Comparison of ENCODE assay signal across 14 cellular contexts in the genomic region with DNA sequence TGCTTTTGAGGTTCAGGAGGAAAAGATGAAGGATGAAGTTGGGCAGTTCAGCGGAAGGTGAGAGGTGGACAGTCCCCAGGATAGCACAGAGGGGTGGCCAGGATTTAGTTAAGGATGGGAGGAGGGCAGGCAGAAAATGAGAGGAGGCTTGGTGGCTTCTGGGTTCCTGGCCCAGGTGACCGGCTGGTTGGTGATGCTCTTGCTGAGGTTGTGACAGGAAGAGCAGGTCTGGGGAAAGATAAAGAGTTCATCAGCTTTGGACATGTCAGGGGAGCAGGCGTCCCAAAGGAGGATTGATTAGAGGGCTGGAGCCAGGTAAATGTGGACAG. TPM values are rescaled to one million over a fixed set of nuclear protein-coding genes. Genes with fewer than 3 reads are reported as not detected.
"Had no signal": no experiment of that assay in that cellular context is flagged by ENCODE, and none has a peak within 500 bp of the region (broad histone marks: within the 10 kb centered on the region; RNA-seq: fewer than 3 reads in every experiment).

No MANE protein-coding gene starts in this region.

- ATAC-seq: activated CD8-positive, alpha-beta T cell treated with anti-CD3 and anti-CD28 coated beads for 36 hours; body of pancreas; left lung; psoas muscle; right cardiac atrium had no signal

- H3K4me3 ChIP-seq: body of pancreas, left lung, psoas muscle, testis had no signal

- H3K4me3 Mint-ChIP-seq: activated CD8-positive, alpha-beta T cell treated with anti-CD3 and anti-CD28 coated beads for 36 hours; activated naive CD4-positive, alpha-beta T cell treated with anti-CD3 and anti-CD28 coated beads for 36 hours; neural crest cell had no signal

- H3K36me3 ChIP-seq: left lung had no signal

- H3K4me1 Mint-ChIP-seq: neural crest cell had no signal

- H3K4me1 ChIP-seq: body of pancreas, testis had no signal

- H3K9me3 ChIP-seq: body of pancreas, left lung, psoas muscle, testis had no signal

- H3K27me3 ChIP-seq: body of pancreas, left lung, testis had no signal

- H3K27ac Mint-ChIP-seq: activated CD8-positive, alpha-beta T cell treated with anti-CD3 and anti-CD28 coated beads for 36 hours; activated naive CD4-positive, alpha-beta T cell treated with anti-CD3 and anti-CD28 coated beads for 36 hours; activated T-helper 2 cell treated with anti-CD3 and anti-CD28 coated beads, Interferon-gamma antibody, Interleukin-2, Interleukin-4, amounts not matched to agents 10 μg/mL and 5 μg/mL and 100 μg/mL, durations not matched to agents 14 hours and 24 hours and 36 hours had no signal

- H3K9me3 Mint-ChIP-seq: activated CD8-positive, alpha-beta T cell treated with anti-CD3 and anti-CD28 coated beads for 36 hours; activated naive CD4-positive, alpha-beta T cell treated with anti-CD3 and anti-CD28 coated beads for 36 hours; activated T-helper 2 cell treated with anti-CD3 and anti-CD28 coated beads, Interferon-gamma antibody, Interleukin-2, Interleukin-4, amounts not matched to agents 10 μg/mL and 5 μg/mL and 100 μg/mL, durations not matched to agents 14 hours and 24 hours and 36 hours; neural crest cell had no signal

- DNase-seq: activated CD4-positive, alpha-beta T cell treated with anti-CD3 and anti-CD28 coated beads for 48 hours; activated CD8-positive, alpha-beta T cell treated with anti-CD3 and anti-CD28 coated beads for 36 hours; activated naive CD4-positive, alpha-beta T cell treated with anti-CD3 and anti-CD28 coated beads for 36 hours; activated T-cell treated with anti-CD3 and anti-CD28 coated beads, Interleukin-2, amount 50 U/mL, for 1 hour; body of pancreas; caudate nucleus; foreskin melanocyte; psoas muscle; right cardiac atrium; testis had no signal

- H3K27ac ChIP-seq: body of pancreas, left lung, psoas muscle, testis had no signal

RNA-seq across cellular contexts. Expression of a gene that starts 27.6 kb away (rescaled TPM):
- total RNA-seq: activated CD8-positive, alpha-beta T cell treated with anti-CD3 and anti-CD28 coated beads for 36 hours; activated naive CD4-positive, alpha-beta T cell treated with anti-CD3 and anti-CD28 coated beads for 36 hours; activated T-helper 2 cell treated with anti-CD3 and anti-CD28 coated beads, Interferon-gamma antibody, Interleukin-2, Interleukin-4, amounts not matched to agents 10 μg/mL and 5 μg/mL and 100 μg/mL, durations not matched to agents 14 hours and 24 hours and 36 hours; osteocyte had no signal
